9 cellular contexts compared by ENCODE assay signal in the genomic region with DNA sequence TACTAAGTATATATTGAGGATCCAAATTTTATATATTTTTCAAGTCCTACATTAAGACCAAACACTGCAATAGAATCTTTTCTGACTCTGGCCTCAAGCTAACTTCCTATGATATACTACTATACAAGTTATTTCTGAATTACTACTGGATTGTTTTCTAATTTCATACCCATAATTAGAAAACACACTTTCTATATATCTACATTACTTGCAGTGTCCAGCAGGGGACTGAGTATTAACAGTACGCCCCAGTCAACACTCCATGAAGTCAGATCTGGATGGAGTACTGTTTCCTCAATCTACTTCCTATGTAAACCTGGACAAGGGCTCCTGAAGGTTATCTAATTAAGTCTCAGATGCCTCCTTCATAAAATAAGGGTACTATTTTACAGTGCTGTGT.
DNase-seq lines count a peak whose midpoint lies in the region; ATAC-seq and TF ChIP-seq lines count a peak whose summit lies in the region.
"Had no signal": no experiment of that assay in that cellular context is flagged by ENCODE, and none has a peak within 500 bp of the region (broad histone marks: within the 10 kb centered on the region; RNA-seq: fewer than 3 reads in every experiment).

No MANE protein-coding gene starts in this region.

- POLR2A ChIA-PET in HEK293T (lab: Yijun Ruan, JAX), result interaction anchor here (1.4 kb wide), 1 partner anchor 27 kb away, joined by 3 read pairs; a partner anchor contains a TSS

- DNase-seq in COR-L47 (lab: John Stamatoyannopoulos, UW) (peak; percentile 9), HEK293T (ENCODE audit: extremely low spot score) (peak; percentile 59), left colon (no peak), SHP77 (lab: John Stamatoyannopoulos, UW) (no peak), retina (no peak)
- no peak for DNase-seq in stimulated activated CD4-positive, alpha-beta T cell treated with anti-CD3 and anti-CD28 coated beads, Interleukin-1b, Interleukin-23, amount 100 ng/mL, for 48 hours

- intact Hi-C loops in left colon (cut with DNase I, micrococcal nuclease), result no loop called here

- TF ChIP-seq CTCF in VCaP (conservative IDR thresholded peaks at IDR 0.05), result peak; percentile 56

- H3K27ac ChIP-seq in VCaP, result no peak overlapping the region
- H3K27ac ChIP-seq: prostate gland had no signal

- peak; percentile 34 for ATAC-seq in left colon
- ATAC-seq in GM18868 (IDR thresholded peaks at IDR 0.05; ENCODE audit: unreplicated experiment), result no peak

- CTCF ChIA-PET in HEK293T (lab: Yijun Ruan, JAX), result interaction anchor here (1.2 kb wide), 1 partner anchor 19 kb away, joined by 3 read pairs; no protein-coding TSS in a partner anchor

TF ChIP-seq in HEK293T, 16 proteins besides CTCF, POLR2A, EP300 and RAD21:
- no peak for TF ChIP-seq CTBP1 (IDR thresholded peaks at IDR 0.05; ENCODE audit: borderline replicate concordance)
- no peak for TF ChIP-seq L3MBTL2 (conservative IDR thresholded peaks at IDR 0.05)
- no peak for TF ChIP-seq HDGF (IDR thresholded peaks at IDR 0.05; ENCODE audit: borderline replicate concordance)
- no peak for TF ChIP-seq TARDBP (IDR thresholded peaks at IDR 0.05)
- TF ChIP-seq FOXK2 (IDR thresholded peaks at IDR 0.05), result no peak
- TF ChIP-seq NFRKB (IDR thresholded peaks at IDR 0.05), result no peak
- TF ChIP-seq ZNF384 (IDR thresholded peaks at IDR 0.05), result no peak
- TF ChIP-seq ELF4 (IDR thresholded peaks at IDR 0.05), result no peak
- no peak for TF ChIP-seq LEF1 (IDR thresholded peaks at IDR 0.05; ENCODE audit: borderline replicate concordance)
- no peak for TF ChIP-seq FOXA1 (IDR thresholded peaks at IDR 0.05)
- TF ChIP-seq BHLHE40 (IDR thresholded peaks at IDR 0.05; ENCODE audit: borderline replicate concordance), result no peak
- TF ChIP-seq SP1 (IDR thresholded peaks at IDR 0.05), result no peak
- no peak for TF ChIP-seq ARNT (IDR thresholded peaks at IDR 0.05)

Comparison
In these comparisons a context has a peak if more than half of its experiments do, and no peak if none do; other contexts are left out.
1. DNase-seq: peak in COR-L47 (single experiment) and HEK293T (single experiment); none in left colon (0 of 2), stimulated activated CD4-positive, alpha-beta T cell treated with anti-CD3 and anti-CD28 coated beads, Interleukin-1b, Interleukin-23, amount 100 ng/mL, for 48 hours (single experiment), SHP77 (0 of 2) and retina (single experiment).